Comparison of ENCODE assay signal across 8 cellular contexts in the genomic region with DNA sequence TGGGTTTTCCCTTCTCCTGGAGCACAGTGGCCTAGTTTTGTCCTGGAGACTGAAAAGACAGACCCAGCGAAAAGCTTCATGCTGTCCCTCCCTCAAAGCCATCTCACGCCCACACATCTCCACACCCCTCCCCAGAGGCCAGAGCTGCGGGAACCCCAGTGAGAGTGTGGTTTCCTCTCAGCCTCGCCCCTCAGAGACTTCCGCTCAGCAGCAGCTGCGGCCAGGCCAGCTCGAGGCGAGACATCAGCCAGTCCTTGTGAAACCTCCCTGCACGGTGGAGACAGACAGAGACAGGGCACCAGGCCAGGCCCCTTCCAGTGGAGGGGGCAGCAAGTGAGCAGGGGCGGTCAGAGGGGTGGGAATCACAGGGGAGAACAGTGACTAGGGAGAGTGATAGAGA.
DNase-seq lines count a peak whose midpoint lies in the region; ATAC-seq and TF ChIP-seq lines count a peak whose summit lies in the region.

No MANE protein-coding gene starts in this region.

- ATAC-seq in GM21576 (IDR thresholded peaks at IDR 0.05; ENCODE audit: unreplicated experiment): peak; percentile 84
- ATAC-seq in effector memory CD8-positive, alpha-beta T cell (replicated peaks): peak; percentile 70

- peaks cover 66 to 93% (median 86%) of the 10 kb centered on the region in 3 donors for H3K4me1 Mint-ChIP-seq in CD8-positive, alpha-beta memory T cell
- peaks cover 56 to 85% of the 10 kb centered on the region in 2 donors for H3K4me1 Mint-ChIP-seq in effector memory CD8-positive, alpha-beta T cell (ENCODE audit: low read depth in 2 of 2)
- peaks cover 40% of the 10 kb centered on the region for H3K4me1 Mint-ChIP-seq in nephron progenitor cell

- H3K36me3 Mint-ChIP-seq in CD8-positive, alpha-beta memory T cell: no peaks in the 10 kb centered on the region
- H3K36me3 Mint-ChIP-seq in effector memory CD8-positive, alpha-beta T cell (ENCODE audit: insufficient read depth): peaks cover 23% of the 10 kb centered on the region
- no peaks in the 10 kb centered on the region for H3K36me3 Mint-ChIP-seq in nephron progenitor cell (ENCODE audit: low read depth)

- H3K27me3 Mint-ChIP-seq in CD8-positive, alpha-beta memory T cell: peaks cover 0 to 2% of the 10 kb centered on the region in 2 donors
- H3K27me3 Mint-ChIP-seq in effector memory CD8-positive, alpha-beta T cell: no peaks in the 10 kb centered on the region
- H3K27me3 Mint-ChIP-seq in nephron progenitor cell (ENCODE audit: low read depth, poor library complexity): peaks cover 36% of the 10 kb centered on the region

- peak overlapping the region; percentile 84 to 94 (median 90) for H3K4me3 Mint-ChIP-seq in CD8-positive, alpha-beta memory T cell
- peak overlapping the region; percentile 83 to 89 for H3K4me3 Mint-ChIP-seq in effector memory CD8-positive, alpha-beta T cell
- no peak overlapping the region for H3K4me3 Mint-ChIP-seq in nephron progenitor cell

- no peaks in the 10 kb centered on the region for H3K9me3 ChIP-seq in CD8-positive, alpha-beta memory T cell (ENCODE audit: low read length)
- peaks cover 0 to 2% (median 0%) of the 10 kb centered on the region in 5 donors for H3K9me3 ChIP-seq in subcutaneous abdominal adipose tissue (ENCODE audit: control insufficient read depth in 5 of 5, low read length in 5 of 5)

- no peaks in the 10 kb centered on the region for H3K9me3 Mint-ChIP-seq in CD8-positive, alpha-beta memory T cell
- H3K9me3 Mint-ChIP-seq in effector memory CD8-positive, alpha-beta T cell: no peaks in the 10 kb centered on the region
- no peaks in the 10 kb centered on the region for H3K9me3 Mint-ChIP-seq in nephron progenitor cell

- peak; percentile 58 to 90 (median 79) for DNase-seq in CD8-positive, alpha-beta memory T cell
- DNase-seq in KG1 (lab: John Stamatoyannopoulos, UW) (peak; percentile 80), nephron progenitor cell (peak; percentile 33), kidney glomerular epithelial cell (lab: John Stamatoyannopoulos, UW) (no peak)
- DNase-seq in activated CD4-positive, alpha-beta T cell treated with anti-CD3 and anti-CD28 coated beads, Interleukin-2, amount 50 U/mL, for 24 hours (ENCODE audit: low read depth in 1 of 2, low spot score in 1 of 2): peak; percentile 26 to 38
- peak; percentile 82 to 84 (median 83) for DNase-seq in effector memory CD8-positive, alpha-beta T cell

- no peaks in the 10 kb centered on the region for H3K27me3 ChIP-seq in CD8-positive, alpha-beta memory T cell (ENCODE audit: insufficient read depth, low read length, poor library complexity, severe bottlenecking)
- H3K27me3 ChIP-seq in subcutaneous abdominal adipose tissue (ENCODE audit: control insufficient read depth in 5 of 5, insufficient read depth in 4 of 5, low read length in 5 of 5): peaks cover 0 to 20% (median 9%) of the 10 kb centered on the region in 5 donors

- POLR2A ChIA-PET in CD8-positive, alpha-beta memory T cell (lab: Charles Lee): interaction anchor here (0.5 to 3.4 kb wide), 7 partner anchors 12 to 82 kb away, joined by 3 to 68 read pairs (median 5); partner anchors contain the start of gene TNRC6C

- TF ChIP-seq CTCF in nephron progenitor cell (IDR thresholded peaks at IDR 0.05): no peak

- peak overlapping the region; percentile 98 to 100 (median 99) for H3K27ac Mint-ChIP-seq in CD8-positive, alpha-beta memory T cell
- peak overlapping the region; percentile 96 to 99 for H3K27ac Mint-ChIP-seq in effector memory CD8-positive, alpha-beta T cell
- H3K27ac Mint-ChIP-seq in nephron progenitor cell: no peak overlapping the region

- peak overlapping the region in 2 of 5 donors; percentile 4 to 23 for H3K9ac ChIP-seq in subcutaneous abdominal adipose tissue (ENCODE audit: low read length in 5 of 5)

- CTCF ChIA-PET in CD8-positive, alpha-beta memory T cell (lab: Charles Lee): interaction anchor here (0.9 to 2.5 kb wide), 8 partner anchors 11 to 132 kb away, joined by 3 to 15 read pairs (median 4); partner anchors contain the start of gene TNRC6C

- peak overlapping the region; percentile 70 for H3K4me3 ChIP-seq in CD8-positive, alpha-beta memory T cell (ENCODE audit: low read length)
- H3K4me3 ChIP-seq in subcutaneous abdominal adipose tissue (ENCODE audit: low read depth in 1 of 5, low read length in 5 of 5): peak overlapping the region in 3 of 5 donors; percentile 16 to 38 (median 35)

- H3K4me1 ChIP-seq in CD8-positive, alpha-beta memory T cell (ENCODE audit: insufficient read depth, low read length): peaks cover 88% of the 10 kb centered on the region
- H3K4me1 ChIP-seq in subcutaneous abdominal adipose tissue (ENCODE audit: control insufficient read depth in 5 of 5, insufficient read depth in 5 of 5, low read length in 5 of 5): peaks cover 14 to 39% (median 28%) of the 10 kb centered on the region in 5 donors

- H3K27ac ChIP-seq in CD8-positive, alpha-beta memory T cell (ENCODE audit: low read depth, low read length): peak overlapping the region; percentile 88
- H3K27ac ChIP-seq in subcutaneous abdominal adipose tissue (ENCODE audit: low read depth, low read length): peak overlapping the region; percentile 46

- H3K36me3 ChIP-seq in CD8-positive, alpha-beta memory T cell (ENCODE audit: insufficient read depth, low read length): no peaks in the 10 kb centered on the region
- no peaks in the 10 kb centered on the region for H3K36me3 ChIP-seq in subcutaneous abdominal adipose tissue (ENCODE audit: control insufficient read depth in 5 of 5, insufficient read depth in 5 of 5, low read length in 5 of 5)
